11 cellular contexts compared by ENCODE assay signal in genomic region chr2:131217238-131217986, GRCh38. TPM values are rescaled to one million over a fixed set of nuclear protein-coding genes. Genes with fewer than 3 reads are reported as not detected.
"Had no signal": no experiment of that assay in that cellular context is flagged by ENCODE, and none has a peak within 500 bp of the region (broad histone marks: within the 10 kb centered on the region; RNA-seq: fewer than 3 reads in every experiment).

No MANE protein-coding gene starts in this region.

RNA-seq across cellular contexts. Expression of gene POTEE, which starts 8.1 kb away (rescaled TPM):
- total RNA-seq: kidney epithelial cell, left lobe of liver, left ventricle myocardium inferior, left ventricle myocardium superior, liver, lower leg skin, mononuclear cell, myocyte had no signal
- polyA plus RNA-seq: keratinocyte, lung, mammary epithelial cell had no signal
